9 cellular contexts compared by ENCODE assay signal in genomic region chr12:55830601-55831406, GRCh38. TPM values are rescaled to one million over a fixed set of nuclear protein-coding genes. Genes with fewer than 3 reads are reported as not detected.
DNase-seq lines count a peak whose midpoint lies in the region; ATAC-seq, FAIRE-seq and TF ChIP-seq lines count a peak whose summit lies in the region.
"Had no signal": no experiment of that assay in that cellular context is flagged by ENCODE, and none has a peak within 500 bp of the region (broad histone marks: within the 10 kb centered on the region; RNA-seq: fewer than 3 reads in every experiment).

No MANE protein-coding gene starts in this region.

- ATAC-seq in activated CD8-positive, alpha-beta T cell treated with anti-CD3 and anti-CD28 coated beads for 36 hours: no peak
- ATAC-seq in effector memory CD8-positive, alpha-beta T cell (replicated peaks): no peak
- ATAC-seq in GM21825 (IDR thresholded peaks at IDR 0.05; ENCODE audit: unreplicated experiment): no peak

- CTCF ChIA-PET in activated CD8-positive, alpha-beta T cell treated with anti-CD3 and anti-CD28 coated beads for 36 hours (lab: Charles Lee): interaction anchor here (0.8 to 3.9 kb wide), 9 partner anchors 12 to 110 kb away, joined by 3 to 31 read pairs (median 5); partner anchors contain the start of genes ORMDL2, PYM1 and SARNP

- FAIRE-seq in RCC 7860 (lab: Jason Lieb, UNC): no peak
- FAIRE-seq: endometrium had no signal

- H3K27ac Mint-ChIP-seq in activated CD8-positive, alpha-beta T cell treated with anti-CD3 and anti-CD28 coated beads for 36 hours: peak overlapping the region; percentile 93
- H3K27ac Mint-ChIP-seq in effector memory CD8-positive, alpha-beta T cell: peak overlapping the region; percentile 88 to 90

- no peaks in the 10 kb centered on the region for H3K27me3 Mint-ChIP-seq in activated CD8-positive, alpha-beta T cell treated with anti-CD3 and anti-CD28 coated beads for 36 hours
- no peaks in the 10 kb centered on the region for H3K27me3 Mint-ChIP-seq in effector memory CD8-positive, alpha-beta T cell

- intact Hi-C loops in activated CD8-positive, alpha-beta T cell treated with anti-CD3 and anti-CD28 coated beads for 36 hours (cut with micrococcal nuclease): no loop called here

- H3K4me3 Mint-ChIP-seq in activated CD8-positive, alpha-beta T cell treated with anti-CD3 and anti-CD28 coated beads for 36 hours: peak overlapping the region; percentile 97
- peak overlapping the region; percentile 96 to 99 for H3K4me3 Mint-ChIP-seq in effector memory CD8-positive, alpha-beta T cell

- TF ChIP-seq CTCF in GM12864 (IDR thresholded peaks at IDR 0.05; ENCODE audit: low read depth, low read length, missing control alignments): no peak
- no peak for TF ChIP-seq CTCF in activated CD8-positive, alpha-beta T cell treated with anti-CD3 and anti-CD28 coated beads for 36 hours (IDR thresholded peaks at IDR 0.05)

- H3K36me3 Mint-ChIP-seq in activated CD8-positive, alpha-beta T cell treated with anti-CD3 and anti-CD28 coated beads for 36 hours (ENCODE audit: low read depth): peaks cover 24% of the 10 kb centered on the region
- H3K36me3 Mint-ChIP-seq in effector memory CD8-positive, alpha-beta T cell (ENCODE audit: insufficient read depth): peaks cover 16% of the 10 kb centered on the region

- no peak for DNase-seq in GM12864 (ENCODE audit: low read depth)
- peak; percentile 50 to 64 for DNase-seq in NCI-H1930 (lab: John Stamatoyannopoulos, UW)
- peak; percentile 69 for DNase-seq in activated CD8-positive, alpha-beta T cell treated with anti-CD3 and anti-CD28 coated beads for 36 hours
- peak in 2 of 3 experiments; percentile 25 to 37 for DNase-seq in effector memory CD8-positive, alpha-beta T cell
- DNase-seq in lung microvascular endothelial cell (ENCODE audit: low read depth in 2 of 2): peak; percentile 76 to 77
- DNase-seq in stimulated activated CD8-positive, alpha-beta memory T cell treated with anti-CD3 and anti-CD28 coated beads, Interleukin-2, amount 100 ng/mL, for 1 hour (ENCODE audit: low read depth in 2 of 2): peak; percentile 20 to 34
- DNase-seq in RCC 7860 (ENCODE audit: low spot score): no peak

- POLR2A ChIA-PET in activated CD8-positive, alpha-beta T cell treated with anti-CD3 and anti-CD28 coated beads for 36 hours (lab: Charles Lee): interaction anchor here (0.6 to 4.9 kb wide), 15 partner anchors 10 to 356 kb away, joined by 3 to 20 read pairs (median 5); partner anchors contain the start of genes CD63, PA2G4, RAB5B and SARNP

- no peaks in the 10 kb centered on the region for H3K9me3 Mint-ChIP-seq in activated CD8-positive, alpha-beta T cell treated with anti-CD3 and anti-CD28 coated beads for 36 hours
- no peaks in the 10 kb centered on the region for H3K9me3 Mint-ChIP-seq in effector memory CD8-positive, alpha-beta T cell

- peak overlapping the region; percentile 76 for H3K4me3 ChIP-seq in GM12864 (ENCODE audit: low read depth, low read length)

- peaks cover 40% of the 10 kb centered on the region for H3K4me1 Mint-ChIP-seq in activated CD8-positive, alpha-beta T cell treated with anti-CD3 and anti-CD28 coated beads for 36 hours (ENCODE audit: low read depth)
- H3K4me1 Mint-ChIP-seq in effector memory CD8-positive, alpha-beta T cell (ENCODE audit: low read depth in 2 of 2): peaks cover 41 to 42% of the 10 kb centered on the region in 2 donors

RNA-seq across cellular contexts. Expression of gene DNAJC14, which starts 1.4 kb away (rescaled TPM):
- total RNA-seq in activated CD8-positive, alpha-beta T cell treated with anti-CD3 and anti-CD28 coated beads for 36 hours: 10 to 100 TPM; 23.1 to 23.7 TPM
- 33.6 and 53.8 TPM in 2 replicates for total RNA-seq in lung microvascular endothelial cell

RNA-seq across cellular contexts. Expression of gene MMP19, which starts 11.9 kb away (rescaled TPM):
- not detected for total RNA-seq in activated CD8-positive, alpha-beta T cell treated with anti-CD3 and anti-CD28 coated beads for 36 hours
- total RNA-seq in lung microvascular endothelial cell: 0.22 and 0.40 TPM in 2 replicates

RNA-seq across cellular contexts. Expression of gene ORMDL2, which starts 13.0 kb away (rescaled TPM):
- 10 to 100 TPM; 24.2 to 27.0 TPM for total RNA-seq in activated CD8-positive, alpha-beta T cell treated with anti-CD3 and anti-CD28 coated beads for 36 hours
- total RNA-seq in lung microvascular endothelial cell: 22.7 and 30.6 TPM in 2 replicates

RNA-seq across cellular contexts. Expression of gene SARNP, which starts 13.3 kb away (rescaled TPM):
- total RNA-seq in activated CD8-positive, alpha-beta T cell treated with anti-CD3 and anti-CD28 coated beads for 36 hours: 10 to 100 TPM; 93.9 to 94.0 TPM
- total RNA-seq in lung microvascular endothelial cell: 74.0 and 95.0 TPM in 2 replicates

Comparison
In these comparisons a context has a peak if more than half of its experiments do, and no peak if none do; other contexts are left out.
1. DNase-seq: peak in NCI-H1930 (2 of 2), activated CD8-positive, alpha-beta T cell treated with anti-CD3 and anti-CD28 coated beads for 36 hours (single experiment), effector memory CD8-positive, alpha-beta T cell (2 of 3), lung microvascular endothelial cell (2 of 2) and stimulated activated CD8-positive, alpha-beta memory T cell treated with anti-CD3 and anti-CD28 coated beads, Interleukin-2, amount 100 ng/mL, for 1 hour (2 of 2); none in GM12864 (single experiment) and RCC 7860 (single experiment).